ENCODE assay signal across 1 cellular context in genomic region chr18:68874361-68874760, GRCh38.
TF ChIP-seq lines count a peak whose summit lies in the region.

No MANE protein-coding gene starts in this region.

TF ChIP-seq in GM12878, 131 proteins besides CTCF, POLR2A, EP300 and RAD21 (continued from another document):
- TF ChIP-seq PRDM15 (CRISPR knock-in tag; IDR thresholded peaks at IDR 0.05) (no peak), ZBTB33 (IDR thresholded peaks at IDR 0.05) (no peak), RUNX3 (IDR thresholded peaks at IDR 0.05; ENCODE audit: low read length) (no peak), NR2C1 (IDR thresholded peaks at IDR 0.05) (no peak), MTA3 (IDR thresholded peaks at IDR 0.05; ENCODE audit: borderline replicate concordance, low read length) (no peak), E2F8 (IDR thresholded peaks at IDR 0.05; ENCODE audit: low read depth, partially characterized antibody) (no peak), GATAD2B (conservative IDR thresholded peaks at IDR 0.05; ENCODE audit: low read depth) (no peak), BCL3 (IDR thresholded peaks at IDR 0.05; ENCODE audit: borderline replicate concordance, insufficient read depth, low read depth, low read length, poor library complexity, severe bottlenecking) (no peak), EED (IDR thresholded peaks at IDR 0.05; ENCODE audit: low read depth) (no peak), SREBF1 (IDR thresholded peaks at IDR 0.05; ENCODE audit: low read length) (no peak), CHD4 (IDR thresholded peaks at IDR 0.05) (no peak)
